In the genomic region with DNA sequence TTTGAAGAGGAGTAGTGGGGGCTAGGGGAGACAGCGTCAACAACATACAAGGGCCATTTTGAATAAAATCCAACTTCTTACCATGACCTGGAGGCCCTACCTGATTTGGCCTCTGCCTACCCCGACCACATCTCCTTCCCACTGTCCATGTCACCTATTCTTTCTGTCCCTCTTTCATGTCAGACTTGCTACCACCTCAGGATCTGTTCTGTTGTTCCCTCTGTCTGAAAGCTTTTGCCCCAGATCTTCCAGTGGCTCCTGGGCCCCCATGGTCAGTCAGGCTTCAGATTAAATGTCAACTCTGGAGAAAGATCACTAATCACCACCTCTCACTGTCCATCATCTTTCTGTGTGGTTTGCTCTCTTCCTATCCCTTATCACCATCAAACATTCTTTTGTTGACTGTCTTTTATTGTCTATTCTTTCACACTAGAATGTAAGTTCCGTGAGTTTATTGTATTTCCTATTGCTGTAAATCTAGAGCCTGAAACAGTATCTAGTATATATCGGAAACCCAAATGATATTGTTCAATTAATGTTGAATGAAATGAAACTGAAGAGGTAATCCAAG, we compare ENCODE assay signal across 8 cellular contexts. TPM values are rescaled to one million over a fixed set of nuclear protein-coding genes. Genes with fewer than 3 reads are reported as not detected.
DNase-seq lines count a peak whose midpoint lies in the region; ATAC-seq and TF ChIP-seq lines count a peak whose summit lies in the region.

No MANE protein-coding gene starts in this region.

- peak overlapping the region; percentile 95 to 96 for H3K27ac ChIP-seq in right atrium auricular region
- peak overlapping the region; percentile 90 to 92 for H3K27ac ChIP-seq in uterus

- H3K27me3 Mint-ChIP-seq in brain: peaks cover 18% of the 10 kb centered on the region
- peaks cover 0 to 8% (median 0%) of the 10 kb centered on the region in 3 donors for H3K27me3 Mint-ChIP-seq in naive B cell

- H3K4me3 ChIP-seq in right atrium auricular region (peak overlapping the region; percentile 5 to 94), uterus (peak overlapping the region; percentile 92 to 94)

- H3K36me3 Mint-ChIP-seq in brain: peaks cover 13% of the 10 kb centered on the region
- no peaks in the 10 kb centered on the region for H3K36me3 Mint-ChIP-seq in naive B cell

- no peak for DNase-seq in right atrium auricular region (ENCODE audit: low spot score)
- DNase-seq in left cardiac atrium: no peak
- DNase-seq in naive B cell: no peak
- DNase-seq in uterus: no peak
- DNase-seq in NCI-H2081 treated with DMSO at 0.1 percent for 48 hours (lab: John Stamatoyannopoulos, UW): no peak

- no peaks in the 10 kb centered on the region for H3K9me3 ChIP-seq in right atrium auricular region
- H3K9me3 ChIP-seq in uterus: no peaks in the 10 kb centered on the region

- intact Hi-C loops in left cardiac atrium (cut with DNase I): no loop called here
- intact Hi-C loops in uterus (cut with DNase I; ENCODE audit: low total_unique reads): no loop called here

- no peak for TF ChIP-seq CTCF in right atrium auricular region (IDR thresholded peaks at IDR 0.05)
- TF ChIP-seq CTCF in brain (conservative IDR thresholded peaks at IDR 0.05): no peak
- TF ChIP-seq CTCF in uterus (IDR thresholded peaks at IDR 0.05): no peak

- TF ChIP-seq POLR2A in uterus (IDR thresholded peaks at IDR 0.05): no peak

- H3K4me1 Mint-ChIP-seq in brain: peaks cover 64% of the 10 kb centered on the region
- H3K4me1 Mint-ChIP-seq in naive B cell: peaks cover 36 to 48% (median 42%) of the 10 kb centered on the region in 3 donors

- H3K27me3 ChIP-seq in right atrium auricular region: no peaks in the 10 kb centered on the region
- H3K27me3 ChIP-seq in uterus: no peaks in the 10 kb centered on the region

- ATAC-seq in left cardiac atrium (no peak), naive B cell (ENCODE audit: low read depth in 2 of 2) (no peak), HG03175 (IDR thresholded peaks at IDR 0.05; ENCODE audit: unreplicated experiment) (no peak), GM18867 (IDR thresholded peaks at IDR 0.05; ENCODE audit: unreplicated experiment) (no peak)

- H3K4me1 ChIP-seq in right atrium auricular region: peaks cover 0 to 51% of the 10 kb centered on the region in 2 donors
- peaks cover 0 to 10% of the 10 kb centered on the region in 2 donors for H3K4me1 ChIP-seq in uterus

- no peaks in the 10 kb centered on the region for H3K9me3 Mint-ChIP-seq in brain
- H3K9me3 Mint-ChIP-seq in naive B cell: no peaks in the 10 kb centered on the region

- no peaks in the 10 kb centered on the region for H3K36me3 ChIP-seq in right atrium auricular region
- no peaks in the 10 kb centered on the region for H3K36me3 ChIP-seq in uterus

- peak overlapping the region; percentile 95 to 98 (median 96) for H3K27ac Mint-ChIP-seq in brain
- peak overlapping the region; percentile 88 to 96 (median 94) for H3K27ac Mint-ChIP-seq in naive B cell

- H3K4me3 Mint-ChIP-seq in brain: peak overlapping the region; percentile 90 to 97 (median 94)
- peak overlapping the region; percentile 93 to 97 (median 96) for H3K4me3 Mint-ChIP-seq in naive B cell

RNA-seq across cellular contexts. Expression of gene APC, which starts 31.2 kb away (rescaled TPM):
- total RNA-seq in right atrium auricular region (10 to 100 TPM; 38.3 to 50.9 TPM), left cardiac atrium (10 to 100 TPM; 36.8 to 37.1 TPM), uterus (100 to 1,000 TPM in 2 of 4 donors, 10 to 100 TPM in 2; 45.4 to 132 (median 91.7) TPM)
- polyA plus RNA-seq in brain (ENCODE audit: insufficient read depth, low read depth, low replicate concordance) (9.2 TPM), naive B cell (ENCODE audit: low read depth in 6 of 6) (10 to 100 TPM; 18.3 to 47.4 (median 23.9) TPM)
